8 cellular contexts compared by ENCODE assay signal in the genomic region with DNA sequence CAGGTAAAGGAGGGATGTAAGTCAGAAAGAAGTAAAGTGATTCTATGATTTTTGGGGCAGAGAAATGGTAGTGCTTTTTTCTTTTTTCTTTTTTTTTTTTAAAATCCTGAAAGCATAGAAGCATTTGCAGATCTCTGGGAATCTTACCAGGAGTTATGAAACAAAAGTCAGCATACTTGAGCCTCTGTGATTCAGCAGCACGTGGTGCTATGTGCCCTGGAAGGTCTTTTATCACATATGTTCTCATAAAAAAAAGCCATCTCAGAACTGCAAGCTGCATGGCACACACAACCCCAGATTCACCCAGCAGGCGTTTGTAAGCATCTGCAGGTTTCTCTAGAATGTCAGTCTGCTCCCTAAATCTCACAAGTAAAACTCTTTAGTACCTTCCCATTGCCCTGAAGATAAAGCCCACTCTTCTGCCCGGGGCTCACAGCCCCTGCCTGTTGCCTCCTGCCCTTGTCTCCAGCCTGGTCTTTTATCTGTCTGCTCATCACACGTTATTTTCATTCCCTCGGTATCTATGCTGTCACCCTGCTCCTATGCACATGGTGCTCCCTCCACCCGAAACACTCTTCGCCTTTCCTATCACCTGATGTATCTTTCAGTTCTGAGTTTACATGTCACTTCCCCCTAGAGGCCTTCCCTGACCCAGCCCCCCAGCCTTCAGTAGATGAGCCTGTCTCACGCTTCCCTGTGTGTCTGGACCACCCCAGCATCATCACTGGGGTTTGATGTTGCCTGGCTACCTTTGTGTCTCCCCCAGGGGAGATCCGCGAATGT.
DNase-seq lines count a peak whose midpoint lies in the region; ATAC-seq lines count a peak whose summit lies in the region.

No MANE protein-coding gene starts in this region.

- ATAC-seq in GM21526 (IDR thresholded peaks at IDR 0.05; ENCODE audit: low FRiP score, unreplicated experiment) = peak; percentile 96
- peak; percentile 77 for ATAC-seq in HG03575 (IDR thresholded peaks at IDR 0.05; ENCODE audit: extremely low read depth, insufficient number of reproducible peaks, low FRiP score, unreplicated experiment)

- intact Hi-C loops in posterior vena cava (cut with DNase I) = loop anchor here in 1 of 2 donors (5.0 kb wide), 1 partner anchor 296 kb away; no protein-coding TSS in a partner anchor

- DNase-seq in EH (ENCODE audit: low read depth) (peak; percentile 90), hepatic stellate cell (ENCODE audit: low spot score) (peak; percentile 57), posterior vena cava (ENCODE audit: low spot score) (no peak), NCI-H2107 (lab: John Stamatoyannopoulos, UW) (no peak)
- no peak for DNase-seq in activated effector memory CD4-positive, alpha-beta T cell treated with anti-CD3 and anti-CD28 coated beads, Interleukin-2, amount 50 U/mL, for 16 hours
- DNase-seq in activated CD4-positive, alpha-beta T cell treated with anti-CD3 and anti-CD28 coated beads, Interleukin-2, amount 50 U/mL, for 48 hours = no peak

Comparison
In these comparisons a context has a peak if more than half of its experiments do, and no peak if none do; other contexts are left out.
1. DNase-seq: peak in EH (single experiment) and hepatic stellate cell (single experiment); none in activated effector memory CD4-positive, alpha-beta T cell treated with anti-CD3 and anti-CD28 coated beads, Interleukin-2, amount 50 U/mL, for 16 hours (single experiment), activated CD4-positive, alpha-beta T cell treated with anti-CD3 and anti-CD28 coated beads, Interleukin-2, amount 50 U/mL, for 48 hours (0 of 2), posterior vena cava (single experiment) and NCI-H2107 (single experiment).